In genomic region chr3:14425574-14426304, GRCh38 we compare ENCODE assay signal across 8 cellular contexts. TPM values are rescaled to one million over a fixed set of nuclear protein-coding genes. Genes with fewer than 3 reads are reported as not detected.
A peak's percentile ranks its signal among the peaks of the same experiment; 100 is the strongest.
DNase-seq lines count a peak whose midpoint lies in the region; ATAC-seq, FAIRE-seq and TF ChIP-seq lines count a peak whose summit lies in the region.

No MANE protein-coding gene starts in this region.

- peaks cover 29% of the 10 kb centered on the region for H3K79me2 ChIP-seq in SK-N-SH (ENCODE audit: insufficient read depth)

- H3K4me1 ChIP-seq in SK-N-SH (ENCODE audit: control insufficient read depth in 1 of 2, insufficient read depth in 2 of 2, low read depth in 1 of 2, low read length in 1 of 2) (peaks cover 19 to 27% of the 10 kb centered on the region in 2 experiments; a peak in 3 of 4 replicates), upper lobe of right lung (peaks cover 80% of the 10 kb centered on the region), colonic mucosa (peaks cover 7% of the 10 kb centered on the region)

- H3K27me3 ChIP-seq in SK-N-SH (ENCODE audit: insufficient read depth) (no peaks in the 10 kb centered on the region), upper lobe of right lung (no peaks in the 10 kb centered on the region), colonic mucosa (no peaks in the 10 kb centered on the region)

- no peaks in the 10 kb centered on the region for H3K9me3 ChIP-seq in SK-N-SH
- H3K9me3 ChIP-seq in upper lobe of right lung = no peaks in the 10 kb centered on the region
- no peaks in the 10 kb centered on the region for H3K9me3 ChIP-seq in colonic mucosa

- peaks cover 3% of the 10 kb centered on the region; the same call in 1 of the 2 replicates for H4K20me1 ChIP-seq in SK-N-SH (ENCODE audit: insufficient read depth)

- H3K4me2 ChIP-seq in SK-N-SH = no peak overlapping the region

- CTCF ChIA-PET in SK-N-SH (lab: Yijun Ruan, JAX) = interaction anchor here (1.0 to 1.7 kb wide), 2 partner anchors 13 to 222 kb away, joined by 3 to 6 read pairs; no protein-coding TSS in a partner anchor

- TF ChIP-seq CTCF in SK-N-SH (IDR thresholded peaks at IDR 0.05) (no peak), upper lobe of right lung (IDR thresholded peaks at IDR 0.05) (peak; percentile 14), colonic mucosa (IDR thresholded peaks at IDR 0.05) (no peak)

- peak; percentile 7; the same call in 2 of the 3 replicates for ATAC-seq in SK-N-SH treated with all-trans-retinoic acid at 6 μM for 48 hours
- ATAC-seq in HG02759 (IDR thresholded peaks at IDR 0.05; ENCODE audit: unreplicated experiment) = peak; percentile 56
- ATAC-seq in upper lobe of right lung = peak; percentile 76

- 0 out of 4 replicates have a peak overlapping the region, but pooled peaks of 1 of the 2 experiments have one; percentile 4 for H3K27ac ChIP-seq in SK-N-SH (ENCODE audit: low read depth in 2 of 2, low read length in 1 of 2)
- H3K27ac ChIP-seq in upper lobe of right lung = peak overlapping the region; percentile 61
- no peak overlapping the region for H3K27ac ChIP-seq in colonic mucosa

- H3K36me3 ChIP-seq in SK-N-SH (replicated peaks in 1 of 2; ENCODE audit: control insufficient read depth in 1 of 2, insufficient read depth in 2 of 2, low read length in 1 of 2) = peaks cover 0 to 14% of the 10 kb centered on the region in 2 experiments
- no peaks in the 10 kb centered on the region for H3K36me3 ChIP-seq in upper lobe of right lung
- H3K36me3 ChIP-seq in colonic mucosa = no peaks in the 10 kb centered on the region

- no peaks in the 10 kb centered on the region for H3K9me2 ChIP-seq in SK-N-SH

- H3F3A ChIP-seq in SK-N-SH (replicated peaks; ENCODE audit: insufficient read depth) = no peaks in the 10 kb centered on the region

- intact Hi-C loops in upper lobe of right lung (cut with DNase I) (no loop called here), colonic mucosa (cut with DNase I) (no loop called here)

- H2AFZ ChIP-seq in SK-N-SH (ENCODE audit: low read depth) = no peak overlapping the region

- no peak for TF ChIP-seq EP300 in SK-N-SH (IDR thresholded peaks at IDR 0.05; ENCODE audit: borderline replicate concordance in 1 of 2, low read depth in 1 of 2, low read length in 1 of 2)

- no peak for TF ChIP-seq RAD21 in SK-N-SH (IDR thresholded peaks at IDR 0.05; ENCODE audit: low read length)

- 70% methylated on average over 16 of the region's 16 CpGs for WGBS in SK-N-SH (ENCODE audit: low lambda C conversion rate)

- H3K9ac ChIP-seq in SK-N-SH (no peak overlapping the region), colonic mucosa (ENCODE audit: low read depth in 2 of 2, low read length in 2 of 2) (no peak overlapping the region)

- POLR2A ChIA-PET in SK-N-SH (lab: Yijun Ruan, JAX) = no interaction called here

- H3K4me3 ChIP-seq in SK-N-SH (ENCODE audit: low read depth in 2 of 2, low read length in 1 of 2) = no peak overlapping the region
- no peak overlapping the region for H3K4me3 ChIP-seq in upper lobe of right lung
- H3K4me3 ChIP-seq in colonic mucosa = no peak overlapping the region

- no peak for FAIRE-seq in RCC 7860 (lab: Jason Lieb, UNC)

- no peak for DNase-seq in SK-N-SH
- peak; percentile 8 for DNase-seq in RCC 7860 (ENCODE audit: low spot score)
- peak; percentile 68 for DNase-seq in central memory CD4-positive, alpha-beta T cell
- DNase-seq in upper lobe of right lung = peak; percentile 80
- no peak for DNase-seq in pons (ENCODE audit: low spot score)
- no peak for DNase-seq in colonic mucosa

TF ChIP-seq in SK-N-SH treated with all-trans-retinoic acid at 6 μM for 48 hours, 23 proteins besides CTCF, POLR2A, EP300 and RAD21 (continues in another document):
- TF ChIP-seq POU6F1 (CRISPR knock-in tag; IDR thresholded peaks at IDR 0.05; ENCODE audit: borderline replicate concordance, low read depth) = no peak
- TF ChIP-seq ZNF565 (CRISPR knock-in tag; conservative IDR thresholded peaks at IDR 0.05; ENCODE audit: low read depth) = no peak
- no peak for TF ChIP-seq TSHZ2 (CRISPR knock-in tag; IDR thresholded peaks at IDR 0.05)
- no peak for TF ChIP-seq PPARA (CRISPR knock-in tag; IDR thresholded peaks at IDR 0.05; ENCODE audit: borderline replicate concordance)

TF ChIP-seq in SK-N-SH, 30 proteins besides CTCF, POLR2A, EP300 and RAD21:
- TF ChIP-seq GATA2 (CRISPR knock-in tag; IDR thresholded peaks at IDR 0.05) (no peak), TCF12 (IDR thresholded peaks at IDR 0.05) (no peak), PBX3 (IDR thresholded peaks at IDR 0.05) (no peak), EZH2phosphoT487 (IDR thresholded peaks at IDR 0.05; ENCODE audit: borderline replicate concordance, low read depth) (no peak), GABPA (IDR thresholded peaks at IDR 0.05; ENCODE audit: low read depth) (no peak), FOXJ3 (CRISPR knock-in tag; IDR thresholded peaks at IDR 0.05) (no peak), TAF1 (IDR thresholded peaks at IDR 0.05; ENCODE audit: borderline replicate concordance, low read depth, low read length) (no peak), RCOR1 (IDR thresholded peaks at IDR 0.05; ENCODE audit: low read length) (no peak), MEF2A (IDR thresholded peaks at IDR 0.05; ENCODE audit: borderline replicate concordance, low read depth) (no peak), SIN3A (IDR thresholded peaks at IDR 0.05; ENCODE audit: borderline replicate concordance, low read depth, low read length) (no peak)

RNA-seq across cellular contexts. Expression of gene SLC6A6, which starts 23.3 kb away (rescaled TPM):
- 19.1 and 22.0 TPM in 2 replicates for polyA plus RNA-seq in SK-N-SH (2012; rRNA removed)
- polyA plus RNA-seq in SK-N-SH (2012; cell fraction: cytosol; rRNA removed) = 13.1 and 16.4 TPM in 2 replicates
- polyA plus RNA-seq in SK-N-SH (2012; cell fraction: nucleus; rRNA removed) = 30.9 and 43.9 TPM in 2 replicates
- total RNA-seq in upper lobe of right lung = 54.3 TPM
- total RNA-seq in colonic mucosa = 10 to 100 TPM in 1 of 2 donors, 1 to 10 TPM in 1; 7.2 to 13.0 TPM

Comparison
In these comparisons a context has a peak if more than half of its experiments do, and no peak if none do; other contexts are left out.
1. ATAC-seq: peak in every context shown above with its lines; median percentile 76 in upper lobe of right lung; 56 in HG02759; 7 in SK-N-SH treated with all-trans-retinoic acid at 6 μM for 48 hours.
2. DNase-seq: peak in RCC 7860 (single experiment), central memory CD4-positive, alpha-beta T cell (single experiment) and upper lobe of right lung (single experiment); none in SK-N-SH (single experiment), pons (single experiment) and colonic mucosa (single experiment).